7 cellular contexts compared by ENCODE assay signal in genomic region chr11:129278586-129279319, GRCh38.
DNase-seq lines count a peak whose midpoint lies in the region; ATAC-seq and TF ChIP-seq lines count a peak whose summit lies in the region.

No MANE protein-coding gene starts in this region.

- CTCF ChIA-PET in activated CD4-positive, alpha-beta T cell treated with anti-CD3 and anti-CD28 coated beads, Interleukin-2, amount 10 ng/mL, durations not matched to agents 7 days and 5 days (lab: Charles Lee): no interaction called here

- peak overlapping the region; percentile 76 for H3K27ac Mint-ChIP-seq in activated CD4-positive, alpha-beta T cell treated with anti-CD3 and anti-CD28 coated beads, Interleukin-2, amount 10 ng/mL, durations not matched to agents 7 days and 5 days
- H3K27ac Mint-ChIP-seq in nephron progenitor cell: peak overlapping the region; percentile 71

- POLR2A ChIA-PET in activated CD4-positive, alpha-beta T cell treated with anti-CD3 and anti-CD28 coated beads, Interleukin-2, amount 10 ng/mL, durations not matched to agents 7 days and 5 days (lab: Charles Lee): no interaction called here

- DNase-seq in activated CD4-positive, alpha-beta T cell treated with anti-CD3 and anti-CD28 coated beads, Interleukin-2, amount 10 ng/mL, durations not matched to agents 7 days and 5 days: no peak
- DNase-seq in fibroblast of mammary gland (ENCODE audit: low read depth): no peak
- peak; percentile 56 for DNase-seq in nephron progenitor cell

- peaks cover 40% of the 10 kb centered on the region for H3K4me1 Mint-ChIP-seq in activated CD4-positive, alpha-beta T cell treated with anti-CD3 and anti-CD28 coated beads, Interleukin-2, amount 10 ng/mL, durations not matched to agents 7 days and 5 days
- peaks cover 69% of the 10 kb centered on the region for H3K4me1 Mint-ChIP-seq in nephron progenitor cell

- peaks cover 1% of the 10 kb centered on the region for H3K36me3 Mint-ChIP-seq in activated CD4-positive, alpha-beta T cell treated with anti-CD3 and anti-CD28 coated beads, Interleukin-2, amount 10 ng/mL, durations not matched to agents 7 days and 5 days (ENCODE audit: low read depth)
- no peaks in the 10 kb centered on the region for H3K36me3 Mint-ChIP-seq in nephron progenitor cell (ENCODE audit: low read depth)

- peak overlapping the region; percentile 61 for H3K4me3 ChIP-seq in fibroblast of mammary gland (ENCODE audit: control insufficient read depth, low read depth, low read length)

- TF ChIP-seq CTCF in fibroblast of mammary gland (conservative IDR thresholded peaks at IDR 0.05; ENCODE audit: control insufficient read depth, insufficient read depth, low read depth, low read length): no peak
- TF ChIP-seq CTCF in nephron progenitor cell (IDR thresholded peaks at IDR 0.05): no peak

- peaks cover 15% of the 10 kb centered on the region for H3K27me3 Mint-ChIP-seq in activated CD4-positive, alpha-beta T cell treated with anti-CD3 and anti-CD28 coated beads, Interleukin-2, amount 10 ng/mL, durations not matched to agents 7 days and 5 days
- H3K27me3 Mint-ChIP-seq in nephron progenitor cell (ENCODE audit: low read depth, poor library complexity): peaks cover 7% of the 10 kb centered on the region

- peak overlapping the region; percentile 81 for H3K4me3 Mint-ChIP-seq in activated CD4-positive, alpha-beta T cell treated with anti-CD3 and anti-CD28 coated beads, Interleukin-2, amount 10 ng/mL, durations not matched to agents 7 days and 5 days
- H3K4me3 Mint-ChIP-seq in nephron progenitor cell: peak overlapping the region; percentile 92

- peak; percentile 36 for ATAC-seq in GM18511 (IDR thresholded peaks at IDR 0.05; ENCODE audit: unreplicated experiment)
- peak; percentile 11 for ATAC-seq in HG03139 (IDR thresholded peaks at IDR 0.05; ENCODE audit: unreplicated experiment)
- ATAC-seq in HG02623 (IDR thresholded peaks at IDR 0.05; ENCODE audit: unreplicated experiment): no peak
- ATAC-seq in GM21825 (IDR thresholded peaks at IDR 0.05; ENCODE audit: unreplicated experiment): no peak

- no peaks in the 10 kb centered on the region for H3K9me3 Mint-ChIP-seq in activated CD4-positive, alpha-beta T cell treated with anti-CD3 and anti-CD28 coated beads, Interleukin-2, amount 10 ng/mL, durations not matched to agents 7 days and 5 days
- H3K9me3 Mint-ChIP-seq in nephron progenitor cell: no peaks in the 10 kb centered on the region

Comparison
In these comparisons a context has a peak if more than half of its experiments do, and no peak if none do; other contexts are left out.
1. ATAC-seq: peak in GM18511 (single experiment) and HG03139 (single experiment); none in HG02623 (single experiment) and GM21825 (single experiment).